ENCODE assay signal across 14 cellular contexts in genomic region chr12:5257763-5258475, GRCh38.
"Had no signal": no experiment of that assay in that cellular context is flagged by ENCODE, and none has a peak within 500 bp of the region (broad histone marks: within the 10 kb centered on the region; RNA-seq: fewer than 3 reads in every experiment).

No MANE protein-coding gene starts in this region.

- ATAC-seq: activated CD8-positive, alpha-beta T cell treated with anti-CD3 and anti-CD28 coated beads, Interleukin-2, amount 10 ng/mL, durations not matched to agents 7 days and 5 days; stimulated activated naive CD8-positive, alpha-beta T cell treated with anti-CD3 and anti-CD28 coated beads, Interleukin-15, Interleukin-2, amounts not matched to agents 100 U/mL and 50 U/mL, for 24 hours had no signal

- H3K27ac ChIP-seq: breast epithelium, left ventricle myocardium inferior, psoas muscle had no signal

- H3K36me3 Mint-ChIP-seq: type B pancreatic cell had no signal

- H3K4me3 Mint-ChIP-seq: activated CD4-positive, alpha-beta T cell treated with anti-CD3 and anti-CD28 coated beads, Interleukin-2, amount 10 ng/mL, durations not matched to agents 7 days and 5 days; activated CD8-positive, alpha-beta T cell treated with anti-CD3 and anti-CD28 coated beads, Interleukin-2, amount 10 ng/mL, durations not matched to agents 7 days and 5 days; activated naive CD4-positive, alpha-beta T cell treated with anti-CD3 and anti-CD28 coated beads for 36 hours; activated T-cell treated with anti-CD3 and anti-CD28 coated beads, Interleukin-2, amount 50 U/mL, for 24 hours; neural crest cell; type B pancreatic cell had no signal

- H3K4me1 Mint-ChIP-seq: activated CD4-positive, alpha-beta T cell treated with anti-CD3 and anti-CD28 coated beads, Interleukin-2, amount 10 ng/mL, durations not matched to agents 7 days and 5 days; neural crest cell had no signal

- H3K27me3 ChIP-seq: breast epithelium had no signal

- H3K9me3 Mint-ChIP-seq: activated CD4-positive, alpha-beta T cell treated with anti-CD3 and anti-CD28 coated beads, Interleukin-2, amount 10 ng/mL, durations not matched to agents 7 days and 5 days; activated naive CD4-positive, alpha-beta T cell treated with anti-CD3 and anti-CD28 coated beads for 36 hours; activated T-cell treated with anti-CD3 and anti-CD28 coated beads, Interleukin-2, amount 50 U/mL, for 24 hours; neural crest cell; type B pancreatic cell had no signal

- H3K9me3 ChIP-seq: breast epithelium, left ventricle myocardium inferior, psoas muscle had no signal

- H3K36me3 ChIP-seq: breast epithelium, left ventricle myocardium inferior had no signal

- H3K27ac Mint-ChIP-seq: activated CD4-positive, alpha-beta T cell treated with anti-CD3 and anti-CD28 coated beads, Interleukin-2, amount 10 ng/mL, durations not matched to agents 7 days and 5 days; activated CD8-positive, alpha-beta T cell treated with anti-CD3 and anti-CD28 coated beads, Interleukin-2, amount 10 ng/mL, durations not matched to agents 7 days and 5 days; activated naive CD4-positive, alpha-beta T cell treated with anti-CD3 and anti-CD28 coated beads for 36 hours; activated T-cell treated with anti-CD3 and anti-CD28 coated beads, Interleukin-2, amount 50 U/mL, for 24 hours; type B pancreatic cell had no signal

- H3K4me1 ChIP-seq: breast epithelium, left ventricle myocardium inferior, psoas muscle had no signal

- DNase-seq: activated CD4-positive, alpha-beta T cell treated with anti-CD3 and anti-CD28 coated beads, Interleukin-2, amount 10 ng/mL, durations not matched to agents 7 days and 5 days; activated CD8-positive, alpha-beta T cell treated with anti-CD3 and anti-CD28 coated beads, Interleukin-2, amount 10 ng/mL, durations not matched to agents 7 days and 5 days; activated naive CD4-positive, alpha-beta T cell treated with anti-CD3 and anti-CD28 coated beads for 36 hours; activated T-cell treated with anti-CD3 and anti-CD28 coated beads, Interleukin-2, amount 50 U/mL, for 24 hours; cortex of kidney; erythroblast; left ventricle myocardium inferior; psoas muscle; stimulated activated CD4-positive, alpha-beta T cell treated with anti-CD3 and anti-CD28 coated beads, Interleukin-2, amount 100 ng/mL, for 24 hours; stimulated activated naive CD8-positive, alpha-beta T cell treated with anti-CD3 and anti-CD28 coated beads, Interleukin-15, Interleukin-2, amounts not matched to agents 100 U/mL and 50 U/mL, for 24 hours; substantia nigra had no signal

- H3K4me3 ChIP-seq: breast epithelium, left ventricle myocardium inferior, psoas muscle had no signal
